In the genomic region with DNA sequence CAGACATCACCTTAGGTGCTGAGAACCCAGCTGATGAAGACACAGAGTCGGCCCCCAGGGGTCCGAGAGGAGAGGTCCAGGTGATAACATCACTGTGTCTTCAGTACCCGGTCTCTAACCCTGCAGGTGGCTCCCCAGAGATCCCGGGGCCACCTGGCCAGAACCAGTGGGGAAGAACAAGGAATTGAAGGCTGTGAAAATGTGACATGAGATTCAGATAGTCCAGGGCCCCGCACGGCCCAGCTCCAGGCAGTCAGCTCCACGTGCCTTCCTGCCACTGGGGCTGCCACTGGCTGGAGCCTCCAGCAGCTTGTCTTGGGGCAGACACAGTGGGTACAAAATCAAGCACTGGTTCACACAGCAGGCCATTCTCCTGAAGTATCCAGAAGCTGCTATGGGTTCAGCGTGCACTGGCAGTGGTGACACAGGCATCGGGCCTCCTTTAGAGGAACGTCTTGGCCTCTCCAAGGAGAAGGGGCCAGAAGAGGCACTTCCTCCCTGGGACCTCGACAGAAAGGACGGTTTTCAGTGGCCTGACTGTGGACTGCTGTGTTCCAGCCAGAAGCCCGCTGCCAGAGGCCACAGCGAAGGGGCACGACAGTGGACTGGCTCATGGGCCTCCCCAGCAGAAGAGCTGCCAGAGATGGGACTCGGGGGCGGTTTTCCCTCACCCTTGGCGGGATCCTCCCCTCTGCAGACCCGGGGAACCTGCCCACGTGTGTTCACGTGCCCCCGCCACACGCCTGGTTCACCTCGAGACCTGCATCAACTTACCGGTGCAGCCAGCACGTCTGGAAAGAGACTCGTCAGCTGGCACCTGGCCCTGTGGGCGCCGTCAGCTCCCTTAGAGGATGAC, we compare ENCODE assay signal across 11 cellular contexts.
DNase-seq lines count a peak whose midpoint lies in the region; ATAC-seq and TF ChIP-seq lines count a peak whose summit lies in the region.
"Had no signal": no experiment of that assay in that cellular context is flagged by ENCODE, and none has a peak within 500 bp of the region (broad histone marks: within the 10 kb centered on the region; RNA-seq: fewer than 3 reads in every experiment).

No MANE protein-coding gene starts in this region.

- peak overlapping the region; percentile 84 for H3K4ac ChIP-seq in IMR-90 (ENCODE audit: low read depth, low read length)

- no peaks in the 10 kb centered on the region for H3K36me3 ChIP-seq in IMR-90 (ENCODE audit: control insufficient read depth, insufficient read depth, low read length)
- no peaks in the 10 kb centered on the region for H3K36me3 ChIP-seq in esophagus (ENCODE audit: control insufficient read depth in 2 of 2, insufficient read depth in 2 of 2, low read length in 1 of 2)
- no peaks in the 10 kb centered on the region for H3K36me3 ChIP-seq in muscle layer of duodenum (ENCODE audit: control insufficient read depth in 1 of 2, insufficient read depth in 2 of 2, low read length in 2 of 2)
- no peaks in the 10 kb centered on the region for H3K36me3 ChIP-seq in stomach smooth muscle (ENCODE audit: control insufficient read depth in 2 of 2, insufficient read depth in 2 of 2, low read length in 2 of 2)

- DNase-seq in IMR-90 (no peak), UCSD-AML1 (lab: John Stamatoyannopoulos, UW; ENCODE audit: unreplicated experiment) (no peak)
- DNase-seq in activated effector memory CD4-positive, alpha-beta T cell treated with anti-CD3 and anti-CD28 coated beads, Interleukin-2, amount 50 U/mL, for 16 hours, result no peak
- DNase-seq: activated CD8-positive, alpha-beta memory T cell treated with anti-CD3 and anti-CD28 coated beads, Interleukin-2, amount 10 ng/mL, durations not matched to agents 7 days and 5 days; activated naive CD4-positive, alpha-beta T cell treated with anti-CD3 and anti-CD28 coated beads, Interleukin-2, amount 50 U/mL, for 16 hours; DND-41; NCI-H1694 had no signal

- peak overlapping the region; percentile 83; the same call in 2 of the 3 replicates for H2BK15ac ChIP-seq in IMR-90 (ENCODE audit: low read depth, low read length)

- in situ Hi-C loops in IMR-90 (cut with MboI; ENCODE audit: low sequenced_read_pairs), result no loop called here

- peak overlapping the region; percentile 92 for H2AK5ac ChIP-seq in IMR-90 (ENCODE audit: low read depth, low read length)

- peak overlapping the region; percentile 57 for H2BK5ac ChIP-seq in IMR-90 (ENCODE audit: low read depth, low read length, poor library complexity, severe bottlenecking)

- H3K4me3 ChIP-seq in IMR-90 (ENCODE audit: insufficient read depth, low read depth, low read length), result no peak overlapping the region
- H3K4me3 ChIP-seq in esophagus (ENCODE audit: low read depth in 1 of 2, low read length in 2 of 2), result no peak overlapping the region
- H3K4me3 ChIP-seq in muscle layer of duodenum (ENCODE audit: low read depth in 1 of 2, low read length in 2 of 2), result no peak overlapping the region
- no peak overlapping the region for H3K4me3 ChIP-seq in stomach smooth muscle (ENCODE audit: low read length in 2 of 2)

- peak overlapping the region; percentile 77 to 93 for H4K8ac ChIP-seq in IMR-90 (ENCODE audit: low read depth in 2 of 2, low read length in 2 of 2)

- no peaks in the 10 kb centered on the region for H4K20me1 ChIP-seq in IMR-90 (ENCODE audit: insufficient read depth, low read length)

- H2AK9ac ChIP-seq in IMR-90 (replicated peaks; ENCODE audit: low read depth, low read length, poor library complexity), result peak overlapping the region; percentile 33

- peak overlapping the region; percentile 69 for H3K23ac ChIP-seq in IMR-90 (ENCODE audit: low read depth, low read length)

- H2BK20ac ChIP-seq in IMR-90 (ENCODE audit: low read depth, low read length), result peak overlapping the region; percentile 50

- H3K27me3 ChIP-seq in IMR-90 (ENCODE audit: control insufficient read depth, insufficient read depth, low read length) (no peaks in the 10 kb centered on the region), esophagus (ENCODE audit: control insufficient read depth in 1 of 2, insufficient read depth in 2 of 2, low read length in 2 of 2) (no peaks in the 10 kb centered on the region), muscle layer of duodenum (ENCODE audit: low read depth, low read length) (no peaks in the 10 kb centered on the region), stomach smooth muscle (ENCODE audit: control insufficient read depth in 1 of 2, insufficient read depth in 2 of 2, low read length in 2 of 2) (no peaks in the 10 kb centered on the region)

- peak overlapping the region; percentile 81 for H4K91ac ChIP-seq in IMR-90 (ENCODE audit: insufficient read depth, low read depth, low read length)

- H2AFZ ChIP-seq in IMR-90 (replicated peaks; ENCODE audit: low read length, poor library complexity), result peak overlapping the region; percentile 88

- peak overlapping the region; percentile 85 for H3K14ac ChIP-seq in IMR-90 (replicated peaks; ENCODE audit: low read depth, low read length)

- peaks cover 33 to 77% of the 10 kb centered on the region in 2 experiments for H3K79me1 ChIP-seq in IMR-90 (ENCODE audit: low read depth in 1 of 2, low read length in 2 of 2)

- BruUV-seq in IMR-90 (replicated peaks; lab: Mats Ljungman, UMichigan), result no TSS peak

- intact Hi-C loops in IMR-90 (cut with micrococcal nuclease), result no loop called here

- peak overlapping the region; percentile 51 for H3K4me2 ChIP-seq in IMR-90 (ENCODE audit: low read depth, low read length)

- H3K27ac ChIP-seq in IMR-90 (ENCODE audit: insufficient read depth, low read length) (peak overlapping the region; percentile 85), esophagus (ENCODE audit: low read depth in 2 of 2, low read length in 1 of 2) (peak overlapping the region; percentile 23 to 51), muscle layer of duodenum (ENCODE audit: low read length) (peak overlapping the region; percentile 48), stomach smooth muscle (ENCODE audit: low read length) (peak overlapping the region; percentile 55)

- TF ChIP-seq RAD21 in IMR-90 (IDR thresholded peaks at IDR 0.05; ENCODE audit: low read length), result no peak

- H4K5ac ChIP-seq in IMR-90 (ENCODE audit: low read depth, low read length), result peak overlapping the region; percentile 56

- H2BK120ac ChIP-seq in IMR-90 (ENCODE audit: low read depth, low read length), result peak overlapping the region; percentile 92

- POLR2A ChIA-PET in IMR-90 (lab: Charles Lee; ENCODE audit: unreplicated experiment), result no interaction called here

- WGBS in IMR-90 (ENCODE audit: extremely low coverage in 2 of 2, insufficient read length in 1 of 2), 2 experiments, result 95% methylated on average over 16 of the region's 29 CpGs; no CpG with 5 or more reads in 1 of the 2 experiments
- 88 to 89% methylated on average over 29 of the region's 29 CpGs for WGBS in esophagus, 2 donors

- H3K18ac ChIP-seq in IMR-90 (ENCODE audit: low read depth, low read length), result peak overlapping the region; percentile 68

- TF ChIP-seq CTCF in IMR-90 (conservative IDR thresholded peaks at IDR 0.05; ENCODE audit: low read depth, low read length), result no peak

- TF ChIP-seq POLR2A in IMR-90 (IDR thresholded peaks at IDR 0.05; ENCODE audit: low read depth, low read length), result no peak

- ATAC-seq in IMR-90 (ENCODE audit: low read depth) (peak; percentile 5), HG02798 (IDR thresholded peaks at IDR 0.05; ENCODE audit: poor library complexity, unreplicated experiment) (no peak)
- ATAC-seq: activated CD8-positive, alpha-beta memory T cell treated with anti-CD3 and anti-CD28 coated beads, Interleukin-2, amount 10 ng/mL, durations not matched to agents 7 days and 5 days had no signal

- H3K56ac ChIP-seq in IMR-90 (ENCODE audit: extremely low read depth, insufficient read depth, low read length), result peak overlapping the region; percentile 67

- peaks cover 13% of the 10 kb centered on the region for H3K4me1 ChIP-seq in IMR-90 (ENCODE audit: control insufficient read depth, insufficient read depth, low read length)
- H3K4me1 ChIP-seq in esophagus (ENCODE audit: control insufficient read depth in 2 of 2, insufficient read depth in 2 of 2, low read length in 1 of 2), result peaks cover 10 to 20% of the 10 kb centered on the region in 2 donors
- peaks cover 3 to 46% of the 10 kb centered on the region in 2 donors for H3K4me1 ChIP-seq in muscle layer of duodenum (ENCODE audit: control insufficient read depth in 1 of 2, insufficient read depth in 2 of 2, low read length in 2 of 2)
- H3K4me1 ChIP-seq in stomach smooth muscle (ENCODE audit: control insufficient read depth, insufficient read depth, low read length), result peaks cover 55% of the 10 kb centered on the region

- dilution Hi-C loops in IMR-90 (cut with HindIII; ENCODE audit: low sequenced_read_pairs, unreplicated experiment), result no loop called here

- CTCF ChIA-PET in IMR-90 (lab: Yijun Ruan, JAX), result no interaction called here

- peaks cover 16% of the 10 kb centered on the region for H3K9me1 ChIP-seq in IMR-90 (ENCODE audit: insufficient read depth, low read length)

- no peaks in the 10 kb centered on the region for H3K9me3 ChIP-seq in IMR-90 (ENCODE audit: control insufficient read depth, insufficient read depth, low read length)
- H3K9me3 ChIP-seq in esophagus (ENCODE audit: control insufficient read depth in 2 of 2, insufficient read depth in 1 of 2, low read depth in 1 of 2, low read length in 1 of 2), result no peaks in the 10 kb centered on the region
- no peaks in the 10 kb centered on the region for H3K9me3 ChIP-seq in muscle layer of duodenum (ENCODE audit: control insufficient read depth in 1 of 2, low read length in 2 of 2)
- no peaks in the 10 kb centered on the region for H3K9me3 ChIP-seq in stomach smooth muscle (ENCODE audit: control insufficient read depth in 2 of 2, low read length in 2 of 2)

- H3K9ac ChIP-seq in IMR-90 (ENCODE audit: low read depth, low read length) (peak overlapping the region; percentile 33), stomach smooth muscle (ENCODE audit: low read length in 2 of 2) (no peak overlapping the region)

TF ChIP-seq in IMR-90, 13 proteins besides CTCF, POLR2A, EP300 and RAD21:
- TF ChIP-seq BHLHE40 (IDR thresholded peaks at IDR 0.05; ENCODE audit: low read depth, low read length) (no peak), MAZ (IDR thresholded peaks at IDR 0.05; ENCODE audit: borderline replicate concordance, low read depth, low read length) (no peak), FOS (IDR thresholded peaks at IDR 0.05; ENCODE audit: low read depth, low read length) (no peak)
TF ChIP-seq in IMR-90: peak in this region for 0.
